In the genomic region with DNA sequence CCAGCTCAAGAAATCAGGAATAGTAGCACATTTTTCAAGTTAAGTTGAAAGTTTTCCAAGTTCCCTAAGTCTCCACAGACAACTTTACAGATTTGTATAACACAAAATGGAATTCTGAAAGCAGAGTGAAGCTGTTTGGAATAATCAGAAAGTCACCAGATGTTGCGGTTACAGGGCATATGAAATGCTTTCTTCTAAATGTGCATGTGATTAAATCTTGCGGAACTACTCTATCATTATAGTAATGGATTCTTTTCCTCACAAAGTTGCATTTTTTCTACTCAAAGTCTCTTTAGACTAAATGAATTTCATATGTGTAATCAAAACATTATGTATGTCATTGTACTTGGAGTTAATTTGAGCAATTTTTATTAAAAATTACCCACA, we compare ENCODE assay signal across 1 cellular context.
TF ChIP-seq lines count a peak whose summit lies in the region.

No MANE protein-coding gene starts in this region.

TF ChIP-seq in GM23338, 12 proteins besides CTCF, POLR2A, EP300 and RAD21 (continued from another document):
- TF ChIP-seq, protein P1, sequence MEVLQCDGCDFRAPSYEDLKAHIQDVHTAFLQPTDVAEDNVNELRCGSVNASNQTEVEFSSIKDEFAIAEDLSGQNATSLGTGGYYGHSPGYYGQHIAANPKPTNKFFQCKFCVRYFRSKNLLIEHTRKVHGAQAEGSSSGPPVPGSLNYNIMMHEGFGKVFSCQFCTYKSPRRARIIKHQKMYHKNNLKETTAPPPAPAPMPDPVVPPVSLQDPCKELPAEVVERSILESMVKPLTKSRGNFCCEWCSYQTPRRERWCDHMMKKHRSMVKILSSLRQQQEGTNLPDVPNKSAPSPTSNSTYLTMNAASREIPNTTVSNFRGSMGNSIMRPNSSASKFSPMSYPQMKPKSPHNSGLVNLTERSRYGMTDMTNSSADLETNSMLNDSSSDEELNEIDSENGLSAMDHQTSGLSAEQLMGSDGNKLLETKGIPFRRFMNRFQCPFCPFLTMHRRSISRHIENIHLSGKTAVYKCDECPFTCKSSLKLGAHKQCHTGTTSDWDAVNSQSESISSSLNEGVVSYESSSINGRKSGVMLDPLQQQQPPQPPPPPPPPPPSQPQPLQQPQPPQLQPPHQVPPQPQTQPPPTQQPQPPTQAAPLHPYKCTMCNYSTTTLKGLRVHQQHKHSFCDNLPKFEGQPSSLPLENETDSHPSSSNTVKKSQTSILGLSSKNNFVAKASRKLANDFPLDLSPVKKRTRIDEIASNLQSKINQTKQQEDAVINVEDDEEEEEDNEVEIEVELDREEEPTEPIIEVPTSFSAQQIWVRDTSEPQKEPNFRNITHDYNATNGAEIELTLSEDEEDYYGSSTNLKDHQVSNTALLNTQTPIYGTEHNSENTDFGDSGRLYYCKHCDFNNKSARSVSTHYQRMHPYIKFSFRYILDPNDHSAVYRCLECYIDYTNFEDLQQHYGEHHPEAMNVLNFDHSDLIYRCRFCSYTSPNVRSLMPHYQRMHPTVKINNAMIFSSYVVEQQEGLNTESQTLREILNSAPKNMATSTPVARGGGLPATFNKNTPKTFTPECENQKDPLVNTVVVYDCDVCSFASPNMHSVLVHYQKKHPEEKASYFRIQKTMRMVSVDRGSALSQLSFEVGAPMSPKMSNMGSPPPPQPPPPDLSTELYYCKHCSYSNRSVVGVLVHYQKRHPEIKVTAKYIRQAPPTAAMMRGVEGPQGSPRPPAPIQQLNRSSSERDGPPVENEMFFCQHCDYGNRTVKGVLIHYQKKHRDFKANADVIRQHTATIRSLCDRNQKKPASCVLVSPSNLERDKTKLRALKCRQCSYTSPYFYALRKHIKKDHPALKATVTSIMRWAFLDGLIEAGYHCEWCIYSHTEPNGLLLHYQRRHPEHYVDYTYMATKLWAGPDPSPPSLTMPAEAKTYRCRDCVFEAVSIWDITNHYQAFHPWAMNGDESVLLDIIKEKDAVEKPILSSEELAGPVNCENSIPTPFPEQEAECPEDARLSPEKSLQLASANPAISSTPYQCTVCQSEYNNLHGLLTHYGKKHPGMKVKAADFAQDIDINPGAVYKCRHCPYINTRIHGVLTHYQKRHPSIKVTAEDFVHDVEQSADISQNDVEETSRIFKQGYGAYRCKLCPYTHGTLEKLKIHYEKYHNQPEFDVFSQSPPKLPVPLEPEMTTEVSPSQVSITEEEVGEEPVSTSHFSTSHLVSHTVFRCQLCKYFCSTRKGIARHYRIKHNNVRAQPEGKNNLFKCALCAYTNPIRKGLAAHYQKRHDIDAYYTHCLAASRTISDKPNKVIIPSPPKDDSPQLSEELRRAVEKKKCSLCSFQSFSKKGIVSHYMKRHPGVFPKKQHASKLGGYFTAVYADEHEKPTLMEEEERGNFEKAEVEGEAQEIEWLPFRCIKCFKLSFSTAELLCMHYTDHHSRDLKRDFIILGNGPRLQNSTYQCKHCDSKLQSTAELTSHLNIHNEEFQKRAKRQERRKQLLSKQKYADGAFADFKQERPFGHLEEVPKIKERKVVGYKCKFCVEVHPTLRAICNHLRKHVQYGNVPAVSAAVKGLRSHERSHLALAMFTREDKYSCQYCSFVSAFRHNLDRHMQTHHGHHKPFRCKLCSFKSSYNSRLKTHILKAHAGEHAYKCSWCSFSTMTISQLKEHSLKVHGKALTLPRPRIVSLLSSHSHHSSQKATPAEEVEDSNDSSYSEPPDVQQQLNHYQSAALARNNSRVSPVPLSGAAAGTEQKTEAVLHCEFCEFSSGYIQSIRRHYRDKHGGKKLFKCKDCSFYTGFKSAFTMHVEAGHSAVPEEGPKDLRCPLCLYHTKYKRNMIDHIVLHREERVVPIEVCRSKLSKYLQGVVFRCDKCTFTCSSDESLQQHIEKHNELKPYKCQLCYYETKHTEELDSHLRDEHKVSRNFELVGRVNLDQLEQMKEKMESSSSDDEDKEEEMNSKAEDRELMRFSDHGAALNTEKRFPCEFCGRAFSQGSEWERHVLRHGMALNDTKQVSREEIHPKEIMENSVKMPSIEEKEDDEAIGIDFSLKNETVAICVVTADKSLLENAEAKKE (CRISPR knock-in tag; IDR thresholded peaks at IDR 0.05) = no peak
- TF ChIP-seq POLR2AphosphoS5 (IDR thresholded peaks at IDR 0.05; ENCODE audit: low read depth) (no peak), EZH2 (IDR thresholded peaks at IDR 0.05; ENCODE audit: low read depth, unreplicated experiment) (no peak), ZNF331 (CRISPR knock-in tag; IDR thresholded peaks at IDR 0.05; ENCODE audit: low read depth) (no peak), STAT1 (IDR thresholded peaks at IDR 0.05; ENCODE audit: unreplicated experiment) (no peak), EZH2phosphoT487 (IDR thresholded peaks at IDR 0.05; ENCODE audit: unreplicated experiment) (no peak)
- TF ChIP-seq, protein P2, sequence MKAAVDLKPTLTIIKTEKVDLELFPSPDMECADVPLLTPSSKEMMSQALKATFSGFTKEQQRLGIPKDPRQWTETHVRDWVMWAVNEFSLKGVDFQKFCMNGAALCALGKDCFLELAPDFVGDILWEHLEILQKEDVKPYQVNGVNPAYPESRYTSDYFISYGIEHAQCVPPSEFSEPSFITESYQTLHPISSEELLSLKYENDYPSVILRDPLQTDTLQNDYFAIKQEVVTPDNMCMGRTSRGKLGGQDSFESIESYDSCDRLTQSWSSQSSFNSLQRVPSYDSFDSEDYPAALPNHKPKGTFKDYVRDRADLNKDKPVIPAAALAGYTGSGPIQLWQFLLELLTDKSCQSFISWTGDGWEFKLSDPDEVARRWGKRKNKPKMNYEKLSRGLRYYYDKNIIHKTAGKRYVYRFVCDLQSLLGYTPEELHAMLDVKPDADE (IDR thresholded peaks at IDR 0.05) = no peak
TF ChIP-seq in GM23338: peak in this region for 0.
